23 cellular contexts compared by ENCODE assay signal in the genomic region with DNA sequence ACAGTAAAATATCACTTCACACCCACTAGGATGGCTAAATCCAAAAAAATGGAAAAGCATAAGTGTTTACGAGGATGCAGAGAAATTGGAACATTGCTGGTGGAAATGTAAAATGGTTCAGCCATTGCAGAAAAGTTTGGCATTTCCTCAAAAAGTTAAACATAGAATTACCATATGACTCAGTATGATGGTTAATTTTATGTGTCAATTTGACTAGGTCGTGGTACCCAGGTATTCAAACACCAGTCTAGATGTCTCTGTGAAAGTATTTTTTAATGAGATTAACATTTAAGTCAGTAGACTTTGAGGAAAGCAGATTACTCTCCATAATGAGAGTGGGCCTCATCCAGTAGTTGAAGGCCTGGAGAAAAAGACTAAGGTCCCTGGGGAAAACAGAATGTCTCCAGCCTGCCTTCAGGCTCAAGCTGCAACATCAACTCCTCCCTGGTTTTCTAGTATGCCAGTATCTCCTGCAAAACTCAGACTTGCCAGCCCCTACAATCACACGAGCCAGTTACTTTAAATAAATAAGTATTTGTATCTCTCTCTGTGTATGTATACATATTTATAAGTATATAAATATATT.
"Had no signal": no experiment of that assay in that cellular context is flagged by ENCODE, and none has a peak within 500 bp of the region (broad histone marks: within the 10 kb centered on the region; RNA-seq: fewer than 3 reads in every experiment).

No MANE protein-coding gene starts in this region.

- H3K4me1 Mint-ChIP-seq: activated B cell treated with CpG ODN at 0.5 μM for 24 hours; activated CD4-positive, alpha-beta memory T cell treated with anti-CD3 and anti-CD28 coated beads, Interleukin-2, amount 10 ng/mL, durations not matched to agents 7 days and 5 days; mesothelial cell of epicardium; stimulated activated naive B cell treated with anti-CD40 and anti-IgM and Interleukin-4, amounts not matched to agents 10 μg/mL and 1 μg/mL and 100 μg/mL, for 72 hours had no signal

- H3K4me3 ChIP-seq: breast epithelium, gastrocnemius medialis, left lung, sigmoid colon, tibial artery had no signal

- H3K27ac Mint-ChIP-seq: activated B cell treated with CpG ODN at 0.5 μM for 24 hours; activated CD4-positive, alpha-beta memory T cell treated with anti-CD3 and anti-CD28 coated beads, Interleukin-2, amount 10 ng/mL, durations not matched to agents 7 days and 5 days; activated T-cell treated with anti-CD3 and anti-CD28 coated beads, Interleukin-2, amount 50 U/mL, for 24 hours; activated T-helper 2 cell treated with anti-CD3 and anti-CD28 coated beads, Interferon-gamma antibody, Interleukin-2, Interleukin-4, amounts not matched to agents 10 μg/mL and 5 μg/mL and 100 μg/mL, durations not matched to agents 14 hours and 24 hours and 36 hours; mesothelial cell of epicardium; natural killer cell treated with Interleukin-12 subunit alpha and Interleukin-12 subunit beta and Interleukin-15 and Interleukin-18, amount 100 ng/mL, for 72 hours; stimulated activated naive B cell treated with anti-CD40 and anti-IgM and Interleukin-4, amounts not matched to agents 10 μg/mL and 1 μg/mL and 100 μg/mL, for 72 hours had no signal

- H3K9me3 ChIP-seq: breast epithelium, gastrocnemius medialis, left lung, sigmoid colon, tibial artery had no signal

- H3K27me3 ChIP-seq: breast epithelium, gastrocnemius medialis, left lung, sigmoid colon, tibial artery had no signal

- H3K9me3 Mint-ChIP-seq: activated B cell treated with CpG ODN at 0.5 μM for 24 hours; activated CD4-positive, alpha-beta memory T cell treated with anti-CD3 and anti-CD28 coated beads, Interleukin-2, amount 10 ng/mL, durations not matched to agents 7 days and 5 days; activated T-cell treated with anti-CD3 and anti-CD28 coated beads, Interleukin-2, amount 50 U/mL, for 24 hours; activated T-helper 2 cell treated with anti-CD3 and anti-CD28 coated beads, Interferon-gamma antibody, Interleukin-2, Interleukin-4, amounts not matched to agents 10 μg/mL and 5 μg/mL and 100 μg/mL, durations not matched to agents 14 hours and 24 hours and 36 hours; mesothelial cell of epicardium; natural killer cell treated with Interleukin-12 subunit alpha and Interleukin-12 subunit beta and Interleukin-15 and Interleukin-18, amount 100 ng/mL, for 72 hours; stimulated activated naive B cell treated with anti-CD40 and anti-IgM and Interleukin-4, amounts not matched to agents 10 μg/mL and 1 μg/mL and 100 μg/mL, for 72 hours had no signal

- H3K36me3 ChIP-seq: breast epithelium had no signal

- ATAC-seq: natural killer cell treated with Interleukin-12 subunit alpha and Interleukin-12 subunit beta and Interleukin-15 and Interleukin-18, amount 100 ng/mL, for 72 hours; stimulated activated naive B cell treated with anti-CD40 and anti-IgM and Interleukin-4, amounts not matched to agents 10 μg/mL and 1 μg/mL and 100 μg/mL, for 72 hours had no signal

- H3K4me1 ChIP-seq: breast epithelium, left lung, sigmoid colon, tibial artery had no signal

- H3K4me3 Mint-ChIP-seq: activated B cell treated with CpG ODN at 0.5 μM for 24 hours; activated CD4-positive, alpha-beta memory T cell treated with anti-CD3 and anti-CD28 coated beads, Interleukin-2, amount 10 ng/mL, durations not matched to agents 7 days and 5 days; activated T-cell treated with anti-CD3 and anti-CD28 coated beads, Interleukin-2, amount 50 U/mL, for 24 hours; mesothelial cell of epicardium; natural killer cell treated with Interleukin-12 subunit alpha and Interleukin-12 subunit beta and Interleukin-15 and Interleukin-18, amount 100 ng/mL, for 72 hours; stimulated activated naive B cell treated with anti-CD40 and anti-IgM and Interleukin-4, amounts not matched to agents 10 μg/mL and 1 μg/mL and 100 μg/mL, for 72 hours had no signal

- DNase-seq: activated B cell treated with CpG ODN at 0.5 μM for 24 hours; activated CD4-positive, alpha-beta memory T cell treated with anti-CD3 and anti-CD28 coated beads, Interleukin-2, amount 10 ng/mL, durations not matched to agents 7 days and 5 days; activated CD4-positive, alpha-beta T cell treated with anti-CD3 and anti-CD28 coated beads for 4 hours; activated naive CD4-positive, alpha-beta T cell treated with Interleukin-2 at 50 U/mL for 16 hours; activated T-cell treated with anti-CD3 and anti-CD28 coated beads, Interleukin-2, amount 50 U/mL, for 24 hours; aorta; cerebellar nuclear complex; cortex of kidney; erythroblast; gastrocnemius medialis; head of caudate nucleus; left lung; nucleus accumbens; sigmoid colon; stimulated activated CD4-positive, alpha-beta T cell treated with anti-CD3 and anti-CD28 coated beads, Interleukin-4, amount 100 ng/mL, for 4 hours; stimulated activated naive B cell treated with anti-CD40 and anti-IgM and Interleukin-4, amounts not matched to agents 10 μg/mL and 1 μg/mL and 100 μg/mL, for 72 hours; tibial artery had no signal

- FAIRE-seq: endometrium, keratinocyte had no signal

- H3K27ac ChIP-seq: breast epithelium, left lung, sigmoid colon, tibial artery had no signal

- H3K27me3 Mint-ChIP-seq: activated B cell treated with CpG ODN at 0.5 μM for 24 hours; activated CD4-positive, alpha-beta memory T cell treated with anti-CD3 and anti-CD28 coated beads, Interleukin-2, amount 10 ng/mL, durations not matched to agents 7 days and 5 days; activated T-cell treated with anti-CD3 and anti-CD28 coated beads, Interleukin-2, amount 50 U/mL, for 24 hours; natural killer cell treated with Interleukin-12 subunit alpha and Interleukin-12 subunit beta and Interleukin-15 and Interleukin-18, amount 100 ng/mL, for 72 hours; stimulated activated naive B cell treated with anti-CD40 and anti-IgM and Interleukin-4, amounts not matched to agents 10 μg/mL and 1 μg/mL and 100 μg/mL, for 72 hours had no signal

- H3K36me3 Mint-ChIP-seq: natural killer cell treated with Interleukin-12 subunit alpha and Interleukin-12 subunit beta and Interleukin-15 and Interleukin-18, amount 100 ng/mL, for 72 hours had no signal
